Comparison of ENCODE assay signal across 9 cellular contexts in genomic region chr17:78798695-78799559, GRCh38. TPM values are rescaled to one million over a fixed set of nuclear protein-coding genes. Genes with fewer than 3 reads are reported as not detected.
DNase-seq lines count a peak whose midpoint lies in the region; ATAC-seq and TF ChIP-seq lines count a peak whose summit lies in the region.
"Had no signal": no experiment of that assay in that cellular context is flagged by ENCODE, and none has a peak within 500 bp of the region (broad histone marks: within the 10 kb centered on the region; RNA-seq: fewer than 3 reads in every experiment).

No MANE protein-coding gene starts in this region.

- peaks cover 92% of the 10 kb centered on the region for H3K36me3 Mint-ChIP-seq in CD8-positive, alpha-beta T cell
- H3K36me3 Mint-ChIP-seq in activated naive CD4-positive, alpha-beta T cell treated with anti-CD3 and anti-CD28 coated beads, Interleukin-2, amount 50 U/mL, for 24 hours, result peaks cover 30% of the 10 kb centered on the region

- H3K9me2 ChIP-seq in HCT116 (ENCODE audit: insufficient read depth), result no peaks in the 10 kb centered on the region

- intact Hi-C loops in CD8-positive, alpha-beta T cell (cut with DNase I, micrococcal nuclease), result loop anchor here in 1 of 2 experiments (1.0 kb wide), 1 partner anchor 10 kb away; no protein-coding TSS in a partner anchor
- intact Hi-C loops in HCT116 (cut with micrococcal nuclease), result loop anchor here (1.0 to 5.0 kb wide), 2 partner anchors 302 to 352 kb away; no protein-coding TSS in a partner anchor
- intact Hi-C loops in thyroid gland (cut with DNase I), result loop anchor here (5.0 kb wide), 1 partner anchor 307 kb away; no protein-coding TSS in a partner anchor

- H3K27ac ChIP-seq in CD8-positive, alpha-beta T cell (ENCODE audit: low read depth, low read length), result no peak overlapping the region
- H3K27ac ChIP-seq in HCT116 (ENCODE audit: low read depth, low read length) (no peak overlapping the region), thyroid gland (no peak overlapping the region)

- H3K27ac Mint-ChIP-seq in CD8-positive, alpha-beta T cell, result peak overlapping the region; percentile 80
- H3K27ac Mint-ChIP-seq in activated naive CD4-positive, alpha-beta T cell treated with anti-CD3 and anti-CD28 coated beads, Interleukin-2, amount 50 U/mL, for 24 hours, result peak overlapping the region; percentile 91

- H3K27me3 Mint-ChIP-seq in CD8-positive, alpha-beta T cell (ENCODE audit: low read depth), result no peaks in the 10 kb centered on the region
- H3K27me3 Mint-ChIP-seq in activated naive CD4-positive, alpha-beta T cell treated with anti-CD3 and anti-CD28 coated beads, Interleukin-2, amount 50 U/mL, for 24 hours, result no peaks in the 10 kb centered on the region

- RAD21 ChIA-PET in HCT116 (lab: Charles Lee; ENCODE audit: low non-redundant PET in 1 of 2, low total read pairs in 2 of 2, uncharacterized antibody in 2 of 2, unreplicated experiment in 2 of 2), result no interaction called here

- no peak overlapping the region for H3K4me3 ChIP-seq in CD8-positive, alpha-beta T cell (ENCODE audit: low read depth, low read length)
- H3K4me3 ChIP-seq in HCT116 (replicated peaks in 1 of 2; ENCODE audit: low read depth in 1 of 2, low read length in 2 of 2) (no peak overlapping the region), thyroid gland (replicated peaks in 1 of 3) (no peak overlapping the region)

- POLR2A ChIA-PET in CD8-positive, alpha-beta T cell (lab: Charles Lee), result interaction anchor here (1.1 to 1.3 kb wide), 4 partner anchors 10 to 84 kb away, joined by 3 to 4 read pairs (median 3); no protein-coding TSS in a partner anchor
- POLR2A ChIA-PET in HCT116 (lab: Charles Lee), result no interaction called here

- no peak overlapping the region for H3K9ac ChIP-seq in HCT116 (ENCODE audit: low read length)

- no peaks in the 10 kb centered on the region for H3K9me3 ChIP-seq in CD8-positive, alpha-beta T cell (ENCODE audit: low read length)
- H3K9me3 ChIP-seq in HCT116 (ENCODE audit: control insufficient read depth in 1 of 2, insufficient read depth in 1 of 2, low read depth in 1 of 2, low read length in 2 of 2) (no peaks in the 10 kb centered on the region), thyroid gland (no peaks in the 10 kb centered on the region)

- no peak for DNase-seq in CD8-positive, alpha-beta T cell
- DNase-seq in HCT116 (ENCODE audit: low read depth, low spot score) (no peak), iPS-NIHi11 (ENCODE audit: low spot score) (peak; percentile 58), thyroid gland (no peak), NCI-H226 (no peak), NCI-H526 treated with DMSO at 0.1 percent for 48 hours (lab: John Stamatoyannopoulos, UW) (no peak)
- DNase-seq: left cardiac atrium had no signal

- peaks cover 58% of the 10 kb centered on the region for H3K4me1 Mint-ChIP-seq in CD8-positive, alpha-beta T cell (ENCODE audit: low read depth)
- H3K4me1 Mint-ChIP-seq in activated naive CD4-positive, alpha-beta T cell treated with anti-CD3 and anti-CD28 coated beads, Interleukin-2, amount 50 U/mL, for 24 hours, result peaks cover 74% of the 10 kb centered on the region

- no peak overlapping the region for H3K4me3 Mint-ChIP-seq in CD8-positive, alpha-beta T cell
- H3K4me3 Mint-ChIP-seq in activated naive CD4-positive, alpha-beta T cell treated with anti-CD3 and anti-CD28 coated beads, Interleukin-2, amount 50 U/mL, for 24 hours, result peak overlapping the region; percentile 46

- no peak for TF ChIP-seq POLR2A in HCT116 (IDR thresholded peaks at IDR 0.05; ENCODE audit: borderline replicate concordance, extremely low read depth, insufficient read depth, insufficient read length)
- TF ChIP-seq POLR2A in thyroid gland (IDR thresholded peaks at IDR 0.05), result no peak

- no TSS peak for BruUV-seq in HCT116 (replicated peaks; lab: Mats Ljungman, UMichigan)

- peaks cover 16% of the 10 kb centered on the region; the same call in 1 of the 2 replicates for H4K20me1 ChIP-seq in HCT116 (ENCODE audit: insufficient read depth)

- CTCF ChIA-PET in CD8-positive, alpha-beta T cell (lab: Charles Lee), result interaction anchor here (0.7 to 6.7 kb wide), 20 partner anchors 9 to 305 kb away, joined by 3 to 61 read pairs (median 4); no protein-coding TSS in a partner anchor
- CTCF ChIA-PET in HCT116 (lab: Charles Lee), result interaction anchor here (1.0 kb wide), 2 partner anchors 302 to 303 kb away, joined by 3 to 7 read pairs; no protein-coding TSS in a partner anchor

- no peaks in the 10 kb centered on the region for H3K9me3 Mint-ChIP-seq in CD8-positive, alpha-beta T cell
- H3K9me3 Mint-ChIP-seq in activated naive CD4-positive, alpha-beta T cell treated with anti-CD3 and anti-CD28 coated beads, Interleukin-2, amount 50 U/mL, for 24 hours, result no peaks in the 10 kb centered on the region

- H2AFZ ChIP-seq in HCT116 (ENCODE audit: low read depth, low read length, poor library complexity, severe bottlenecking), result no peak overlapping the region

- 85 to 87% methylated on average over 33 of the region's 33 CpGs for WGBS in thyroid gland, 2 donors

- TF ChIP-seq RAD21 in HCT116 (IDR thresholded peaks at IDR 0.05; ENCODE audit: low read depth), result peak; percentile 50

- H3K36me3 ChIP-seq in CD8-positive, alpha-beta T cell (ENCODE audit: insufficient read depth, low read length), result peaks cover 60% of the 10 kb centered on the region
- H3K36me3 ChIP-seq in HCT116 (ENCODE audit: control insufficient read depth in 1 of 2, insufficient read depth in 2 of 2, low read length in 2 of 2) (peaks cover 59 to 90% of the 10 kb centered on the region in 2 experiments), thyroid gland (peaks cover 61 to 62% of the 10 kb centered on the region in 2 donors)

- peaks cover 21% of the 10 kb centered on the region for H3K4me1 ChIP-seq in CD8-positive, alpha-beta T cell (ENCODE audit: insufficient read depth, low read length)
- H3K4me1 ChIP-seq in HCT116 (ENCODE audit: control insufficient read depth in 1 of 2, insufficient read depth in 2 of 2, low read length in 2 of 2), result no peaks in the 10 kb centered on the region
- H3K4me1 ChIP-seq in thyroid gland, result no peaks in the 10 kb centered on the region

- H3K27me3 ChIP-seq in CD8-positive, alpha-beta T cell (ENCODE audit: insufficient read depth, low read length), result no peaks in the 10 kb centered on the region
- H3K27me3 ChIP-seq in HCT116 (ENCODE audit: insufficient read depth, low read length), result no peaks in the 10 kb centered on the region
- H3K27me3 ChIP-seq in thyroid gland, result no peaks in the 10 kb centered on the region

- H3K4me2 ChIP-seq in HCT116 (ENCODE audit: low read length), result no peak overlapping the region

- ATAC-seq in CD8-positive, alpha-beta T cell, result peak; percentile 21
- ATAC-seq in HCT116 (peak; percentile 73), HG02852 (IDR thresholded peaks at IDR 0.05; ENCODE audit: unreplicated experiment) (no peak)

- TF ChIP-seq CTCF in CD8-positive, alpha-beta T cell (IDR thresholded peaks at IDR 0.05), result peak; percentile 41
- TF ChIP-seq CTCF in HCT116 (IDR thresholded peaks at IDR 0.05 in 2 of 3, conservative IDR thresholded peaks at IDR 0.05 in 1 of 3; ENCODE audit: borderline replicate concordance in 1 of 3, insufficient read depth in 1 of 3, low read depth in 2 of 3, low read length in 2 of 3) (peak in 2 of 3 experiments; percentile 47 to 66; a peak in 4 of 6 replicates), thyroid gland (IDR thresholded peaks at IDR 0.05) (peak in 4 of 6 experiments; percentile 3 to 39 (median 36))

- peaks cover 47% of the 10 kb centered on the region; the same call in 1 of the 2 replicates for H3K79me2 ChIP-seq in HCT116 (ENCODE audit: insufficient read depth, low read length)

TF ChIP-seq in HCT116, 20 proteins besides CTCF, POLR2A, EP300 and RAD21:
- TF ChIP-seq TCF7L2 (IDR thresholded peaks at IDR 0.05; ENCODE audit: borderline replicate concordance, extremely low read depth, insufficient read depth, insufficient read length), result no peak
- TF ChIP-seq CEBPB (IDR thresholded peaks at IDR 0.05; ENCODE audit: low read depth), result no peak
- TF ChIP-seq CBX3 (IDR thresholded peaks at IDR 0.05; ENCODE audit: low read depth), result no peak
- no peak for TF ChIP-seq ELF1 (IDR thresholded peaks at IDR 0.05; ENCODE audit: borderline replicate concordance, low read depth)
- no peak for TF ChIP-seq FOSL1 (IDR thresholded peaks at IDR 0.05; ENCODE audit: low read depth)
- TF ChIP-seq YY1 (IDR thresholded peaks at IDR 0.05; ENCODE audit: extremely low read depth, insufficient replicate concordance, low read depth, low read length), result no peak
- TF ChIP-seq POLR2AphosphoS5 (IDR thresholded peaks at IDR 0.05; ENCODE audit: low read depth, low read length), result no peak
- TF ChIP-seq EGR1 (IDR thresholded peaks at IDR 0.05; ENCODE audit: low read depth), result no peak
- TF ChIP-seq EZH2 (IDR thresholded peaks at IDR 0.05), result no peak
- no peak for TF ChIP-seq MAX (IDR thresholded peaks at IDR 0.05)
- no peak for TF ChIP-seq EZH2phosphoT487 (IDR thresholded peaks at IDR 0.05; ENCODE audit: borderline replicate concordance)
- TF ChIP-seq ZBTB33 (IDR thresholded peaks at IDR 0.05; ENCODE audit: extremely low read depth, insufficient replicate concordance, low read length), result no peak
- no peak for TF ChIP-seq SRF (IDR thresholded peaks at IDR 0.05; ENCODE audit: low read depth)
- TF ChIP-seq JUND (IDR thresholded peaks at IDR 0.05), result no peak
- TF ChIP-seq ZFX (IDR thresholded peaks at IDR 0.05), result no peak

RNA-seq across cellular contexts. Expression of gene CYTH1, which starts 16.9 kb away (rescaled TPM):
- 100 to 1,000 TPM; 475 to 490 TPM for total RNA-seq in CD8-positive, alpha-beta T cell
- total RNA-seq in HCT116 (2021; ENCODE audit: unreplicated experiment) (34.3 TPM), thyroid gland (10 to 100 TPM; 69.0 to 94.5 (median 75.7) TPM)
- 20.0 and 24.7 TPM in 2 replicates for polyA plus RNA-seq in HCT116 (2012)

RNA-seq across cellular contexts. Expression of gene USP36, which starts 41.7 kb away (rescaled TPM):
- 100 to 1,000 TPM; 755 to 805 TPM for total RNA-seq in CD8-positive, alpha-beta T cell
- 104 TPM for total RNA-seq in HCT116 (2021; ENCODE audit: unreplicated experiment)
- 61.4 and 63.6 TPM in 2 replicates for polyA plus RNA-seq in HCT116 (2012)
- total RNA-seq in thyroid gland, result 10 to 100 TPM; 33.9 to 61.5 (median 46.6) TPM

Comparison
In these comparisons a context has a peak if more than half of its experiments do, and no peak if none do; other contexts are left out.
1. RNA of gene CYTH1, which starts 16.9 kb away (total RNA-seq): 475 to 490 TPM in CD8-positive, alpha-beta T cell; 69.0 to 94.5 TPM in thyroid gland and 34.3 TPM in HCT116 (single experiment); every median in the first group is over 4 times any median in the second.
2. Peak in every context shown above with its lines, with median percentiles within 50 percentile points of each other: CTCF ChIP-seq.